ENCODE assay signal across 11 cellular contexts in genomic region chr1:117644696-117645311, GRCh38. TPM values are rescaled to one million over a fixed set of nuclear protein-coding genes. Genes with fewer than 3 reads are reported as not detected.
DNase-seq lines count a peak whose midpoint lies in the region; ATAC-seq and TF ChIP-seq lines count a peak whose summit lies in the region.
"Had no signal": no experiment of that assay in that cellular context is flagged by ENCODE, and none has a peak within 500 bp of the region (broad histone marks: within the 10 kb centered on the region; RNA-seq: fewer than 3 reads in every experiment).

No MANE protein-coding gene starts in this region.

- no peaks in the 10 kb centered on the region for H3K27me3 ChIP-seq in MM.1S (replicated peaks; ENCODE audit: insufficient read depth, low read length)
- H3K27me3 ChIP-seq: tibial nerve had no signal

- H3K9me3 ChIP-seq in MM.1S (replicated peaks; ENCODE audit: insufficient read depth, low read length) = no peaks in the 10 kb centered on the region
- H3K9me3 ChIP-seq: tibial nerve had no signal

- DNase-seq in MM.1S = peak; percentile 73
- DNase-seq in natural killer cell treated with Interleukin-12 subunit alpha and Interleukin-12 subunit beta and Interleukin-15 and Interleukin-18, amount 100 ng/mL, for 72 hours (ENCODE audit: low spot score) = peak; percentile 63
- DNase-seq in GM10266 (ENCODE audit: extremely low spot score) = no peak
- DNase-seq in activated effector memory CD4-positive, alpha-beta T cell treated with anti-CD3 and anti-CD28 coated beads, Interleukin-2, amount 50 U/mL, for 16 hours = no peak
- DNase-seq: mesenchymal stem cell, NCI-H2081 had no signal

- H3K4me3 ChIP-seq in MM.1S (ENCODE audit: low read length) = peak overlapping the region; percentile 36; the same call in 1 of the 2 replicates
- H3K4me3 ChIP-seq: tibial nerve had no signal

- peaks cover 53% of the 10 kb centered on the region for H3K4me1 ChIP-seq in MM.1S (ENCODE audit: low read length)
- H3K4me1 ChIP-seq: tibial nerve had no signal

- peak overlapping the region; percentile 40 for H3K4me3 Mint-ChIP-seq in natural killer cell treated with Interleukin-12 subunit alpha and Interleukin-12 subunit beta and Interleukin-15 and Interleukin-18, amount 100 ng/mL, for 72 hours

- no peaks in the 10 kb centered on the region for H3K9me2 ChIP-seq in MM.1S (replicated peaks; ENCODE audit: insufficient read depth, low read length)

- no peak overlapping the region for H2AFZ ChIP-seq in MM.1S (ENCODE audit: low read length)

- H3K79me2 ChIP-seq in MM.1S (ENCODE audit: low read length) = peaks cover 69% of the 10 kb centered on the region

- H4K20me1 ChIP-seq in MM.1S (ENCODE audit: insufficient read depth, low read length) = no peaks in the 10 kb centered on the region

- TF ChIP-seq CTCF in MM.1S (IDR thresholded peaks at IDR 0.05; ENCODE audit: low read length) = no peak
- TF ChIP-seq CTCF in GM10266 (IDR thresholded peaks at IDR 0.05; ENCODE audit: control insufficient read depth, insufficient read depth, low read depth, missing control alignments) = no peak

- peak overlapping the region; percentile 37 to 57 for H3K27ac Mint-ChIP-seq in natural killer cell treated with Interleukin-12 subunit alpha and Interleukin-12 subunit beta and Interleukin-15 and Interleukin-18, amount 100 ng/mL, for 72 hours

- peaks cover 10 to 22% of the 10 kb centered on the region in 2 donors for H3K4me1 Mint-ChIP-seq in natural killer cell treated with Interleukin-12 subunit alpha and Interleukin-12 subunit beta and Interleukin-15 and Interleukin-18, amount 100 ng/mL, for 72 hours (ENCODE audit: low read depth in 2 of 2)

- peak overlapping the region; percentile 98 for H3K9ac ChIP-seq in MM.1S (ENCODE audit: low read length)

- peak overlapping the region; percentile 99 for H3K27ac ChIP-seq in MM.1S (ENCODE audit: low read length)
- H3K27ac ChIP-seq: tibial nerve had no signal

- H3K36me3 ChIP-seq in MM.1S (replicated peaks; ENCODE audit: insufficient read depth, low read length) = no peaks in the 10 kb centered on the region
- H3K36me3 ChIP-seq: tibial nerve had no signal

- H3F3A ChIP-seq in MM.1S (ENCODE audit: insufficient read depth, low read length) = peaks cover 7% of the 10 kb centered on the region

- no peaks in the 10 kb centered on the region for H3K36me3 Mint-ChIP-seq in natural killer cell treated with Interleukin-12 subunit alpha and Interleukin-12 subunit beta and Interleukin-15 and Interleukin-18, amount 100 ng/mL, for 72 hours

- peak; percentile 76 for ATAC-seq in GM19324 (IDR thresholded peaks at IDR 0.05; ENCODE audit: low FRiP score, unreplicated experiment)
- peak; percentile 82 for ATAC-seq in HG02798 (IDR thresholded peaks at IDR 0.05; ENCODE audit: poor library complexity, unreplicated experiment)
- peak; percentile 71 to 83 for ATAC-seq in natural killer cell treated with Interleukin-12 subunit alpha and Interleukin-12 subunit beta and Interleukin-15 and Interleukin-18, amount 100 ng/mL, for 72 hours
- ATAC-seq in HG03571 (IDR thresholded peaks at IDR 0.05; ENCODE audit: unreplicated experiment) = no peak
- ATAC-seq in GM18861 (IDR thresholded peaks at IDR 0.05; ENCODE audit: unreplicated experiment) = no peak

- H3K27me3 Mint-ChIP-seq in natural killer cell treated with Interleukin-12 subunit alpha and Interleukin-12 subunit beta and Interleukin-15 and Interleukin-18, amount 100 ng/mL, for 72 hours = peaks cover 0 to 18% of the 10 kb centered on the region in 2 donors

- H3K4me2 ChIP-seq in MM.1S (ENCODE audit: low read depth, low read length) = peak overlapping the region; percentile 78

- H3K9me3 Mint-ChIP-seq in natural killer cell treated with Interleukin-12 subunit alpha and Interleukin-12 subunit beta and Interleukin-15 and Interleukin-18, amount 100 ng/mL, for 72 hours = no peaks in the 10 kb centered on the region

RNA-seq across cellular contexts. Expression of gene TENT5C, which starts 39.0 kb away (rescaled TPM):
- 10 to 100 TPM; 75.1 to 86.2 TPM for total RNA-seq in natural killer cell treated with Interleukin-12 subunit alpha and Interleukin-12 subunit beta and Interleukin-15 and Interleukin-18, amount 100 ng/mL, for 72 hours

Comparison
In these comparisons a context has a peak if more than half of its experiments do, and no peak if none do; other contexts are left out.
1. ATAC-seq: peak in GM19324 (single experiment), HG02798 (single experiment) and natural killer cell treated with Interleukin-12 subunit alpha and Interleukin-12 subunit beta and Interleukin-15 and Interleukin-18, amount 100 ng/mL, for 72 hours (2 of 2); none in HG03571 (single experiment) and GM18861 (single experiment).
2. DNase-seq: peak in MM.1S (single experiment) and natural killer cell treated with Interleukin-12 subunit alpha and Interleukin-12 subunit beta and Interleukin-15 and Interleukin-18, amount 100 ng/mL, for 72 hours (single experiment); none in GM10266 (single experiment) and activated effector memory CD4-positive, alpha-beta T cell treated with anti-CD3 and anti-CD28 coated beads, Interleukin-2, amount 50 U/mL, for 16 hours (single experiment).